In genomic region chr12:75978677-75979076, GRCh38 we compare ENCODE assay signal across 10 cellular contexts. TPM values are rescaled to one million over a fixed set of nuclear protein-coding genes. Genes with fewer than 3 reads are reported as not detected.
A peak's percentile ranks its signal among the peaks of the same experiment; 100 is the strongest.
DNase-seq lines count a peak whose midpoint lies in the region; ATAC-seq and TF ChIP-seq lines count a peak whose summit lies in the region.
"Had no signal": no experiment of that assay in that cellular context is flagged by ENCODE, and none has a peak within 500 bp of the region (broad histone marks: within the 10 kb centered on the region; RNA-seq: fewer than 3 reads in every experiment).

No MANE protein-coding gene starts in this region.

- no peak overlapping the region for H4K5ac ChIP-seq in mesendoderm (ENCODE audit: low read length)

- H3K23ac ChIP-seq in mesendoderm (ENCODE audit: low read length), result no peak overlapping the region

- no peak overlapping the region for H3K9ac ChIP-seq in mesendoderm (ENCODE audit: low read length)

- H3K27me3 ChIP-seq in heart right ventricle (no peaks in the 10 kb centered on the region), mesendoderm (ENCODE audit: insufficient read depth, low read length, poor library complexity) (no peaks in the 10 kb centered on the region)
- H3K27me3 ChIP-seq: cardiac muscle cell had no signal

- no peaks in the 10 kb centered on the region for H3K27me3 Mint-ChIP-seq in activated naive CD8-positive, alpha-beta T cell treated with anti-CD3 and anti-CD28 coated beads, Interleukin-2, amount 10 ng/mL, durations not matched to agents 7 days and 5 days
- no peaks in the 10 kb centered on the region for H3K27me3 Mint-ChIP-seq in type B pancreatic cell

- peak overlapping the region; percentile 27 for H2BK5ac ChIP-seq in mesendoderm (ENCODE audit: low read length)

- H3K36me3 ChIP-seq in heart right ventricle (no peaks in the 10 kb centered on the region), mesendoderm (ENCODE audit: control insufficient read depth, insufficient read depth, low read length) (no peaks in the 10 kb centered on the region)
- H3K36me3 ChIP-seq: cardiac muscle cell had no signal

- POLR2A ChIA-PET in activated naive CD8-positive, alpha-beta T cell treated with anti-CD3 and anti-CD28 coated beads, Interleukin-2, amount 10 ng/mL, durations not matched to agents 7 days and 5 days (lab: Charles Lee), result interaction anchor here (1.1 to 2.8 kb wide), 6 partner anchors 10 to 52 kb away, joined by 3 to 19 read pairs (median 10); partner anchors contain the start of gene PHLDA1

- H2BK120ac ChIP-seq in mesendoderm (ENCODE audit: low read depth, low read length), result no peak overlapping the region

- intact Hi-C loops in heart right ventricle (cut with DNase I) (no loop called here), left ventricle myocardium superior (cut with micrococcal nuclease) (no loop called here)

- WGBS in heart right ventricle, 2 donors, result 93 to 96% methylated on average over 3 of the region's 3 CpGs
- no CpG with 5 or more reads among the region's 3 CpGs for WGBS in mesendoderm (ENCODE audit: extremely low coverage, insufficient coverage, low lambda C conversion rate)

- H3K79me1 ChIP-seq in mesendoderm (ENCODE audit: low read length), result no peaks in the 10 kb centered on the region

- H3K79me2 ChIP-seq in mesendoderm (ENCODE audit: control insufficient read depth, insufficient read depth, low read length), result no peaks in the 10 kb centered on the region

- TF ChIP-seq CTCF in heart right ventricle (IDR thresholded peaks at IDR 0.05) (no peak), type B pancreatic cell (conservative IDR thresholded peaks at IDR 0.05) (no peak)

- no peak overlapping the region for H3K56ac ChIP-seq in mesendoderm (ENCODE audit: low read length)

- H2AK5ac ChIP-seq in mesendoderm (ENCODE audit: low read length), result peak overlapping the region; percentile 7

- peak overlapping the region; percentile 22 for H3K18ac ChIP-seq in mesendoderm (ENCODE audit: low read length)

- H3K4me1 ChIP-seq in heart right ventricle (peaks cover 6 to 83% (median 32%) of the 10 kb centered on the region in 9 donors), mesendoderm (ENCODE audit: control insufficient read depth, low read depth, low read length) (peaks cover 13% of the 10 kb centered on the region)

- ATAC-seq in heart right ventricle (no peak), left ventricle myocardium superior (no peak), GM19397 (IDR thresholded peaks at IDR 0.05; ENCODE audit: unreplicated experiment) (no peak)
- ATAC-seq in activated naive CD8-positive, alpha-beta T cell treated with anti-CD3 and anti-CD28 coated beads, Interleukin-2, amount 10 ng/mL, durations not matched to agents 7 days and 5 days (ENCODE audit: low read depth), result peak; percentile 8

- H3K4me3 ChIP-seq in heart right ventricle (no peak overlapping the region), mesendoderm (ENCODE audit: low read length) (no peak overlapping the region)
- H3K4me3 ChIP-seq: cardiac muscle cell had no signal

- DNase-seq in heart right ventricle, result no peak
- no peak for DNase-seq in left ventricle myocardium superior
- no peak for DNase-seq in activated naive CD8-positive, alpha-beta T cell treated with anti-CD3 and anti-CD28 coated beads, Interleukin-2, amount 10 ng/mL, durations not matched to agents 7 days and 5 days
- DNase-seq in mesendoderm, result no peak
- no peak for DNase-seq in type B pancreatic cell (ENCODE audit: extremely low spot score, unreplicated experiment)
- no peak for DNase-seq in iPS-NIHi11 (ENCODE audit: low spot score)
- no peak for DNase-seq in NCI-H1930 (lab: John Stamatoyannopoulos, UW)

- H3K9me3 Mint-ChIP-seq in activated naive CD8-positive, alpha-beta T cell treated with anti-CD3 and anti-CD28 coated beads, Interleukin-2, amount 10 ng/mL, durations not matched to agents 7 days and 5 days, result no peaks in the 10 kb centered on the region
- peaks cover 6% of the 10 kb centered on the region for H3K9me3 Mint-ChIP-seq in type B pancreatic cell

- H3K4me1 Mint-ChIP-seq in activated naive CD8-positive, alpha-beta T cell treated with anti-CD3 and anti-CD28 coated beads, Interleukin-2, amount 10 ng/mL, durations not matched to agents 7 days and 5 days, result peaks cover 49% of the 10 kb centered on the region
- peaks cover 42% of the 10 kb centered on the region for H3K4me1 Mint-ChIP-seq in type B pancreatic cell (ENCODE audit: unreplicated experiment)

- H4K8ac ChIP-seq in mesendoderm (ENCODE audit: low read depth, low read length), result no peak overlapping the region

- H3K9me3 ChIP-seq in heart right ventricle, result no peaks in the 10 kb centered on the region

- H2BK15ac ChIP-seq in mesendoderm (replicated peaks; ENCODE audit: low read depth), result no peak overlapping the region

- H3K27ac Mint-ChIP-seq in activated naive CD8-positive, alpha-beta T cell treated with anti-CD3 and anti-CD28 coated beads, Interleukin-2, amount 10 ng/mL, durations not matched to agents 7 days and 5 days, result peak overlapping the region; percentile 93
- H3K27ac Mint-ChIP-seq in type B pancreatic cell, result peak overlapping the region; percentile 88

- no peak overlapping the region for H3K4me2 ChIP-seq in mesendoderm (ENCODE audit: low read length)

- H3K36me3 Mint-ChIP-seq in activated naive CD8-positive, alpha-beta T cell treated with anti-CD3 and anti-CD28 coated beads, Interleukin-2, amount 10 ng/mL, durations not matched to agents 7 days and 5 days, result peaks cover 2% of the 10 kb centered on the region
- H3K36me3 Mint-ChIP-seq in type B pancreatic cell, result no peaks in the 10 kb centered on the region

- H3K27ac ChIP-seq in heart right ventricle (peak overlapping the region in 9 of 10 donors; percentile 46 to 86 (median 69)), mesendoderm (ENCODE audit: low read depth, low read length) (no peak overlapping the region)
- H3K27ac ChIP-seq: C4-2B, cardiac muscle cell had no signal

- H3K4ac ChIP-seq in mesendoderm (ENCODE audit: low read depth, low read length), result no peak overlapping the region

- H3K4me3 Mint-ChIP-seq in activated naive CD8-positive, alpha-beta T cell treated with anti-CD3 and anti-CD28 coated beads, Interleukin-2, amount 10 ng/mL, durations not matched to agents 7 days and 5 days, result peak overlapping the region; percentile 74
- peak overlapping the region; percentile 49 for H3K4me3 Mint-ChIP-seq in type B pancreatic cell

RNA-seq across cellular contexts. Expression of gene PHLDA1, which starts 52.9 kb away (rescaled TPM):
- 10 to 100 TPM in 8 of 10 donors, 1 to 10 TPM in 2; 1.5 to 43.5 (median 23.3) TPM for total RNA-seq in heart right ventricle
- polyA plus RNA-seq in heart right ventricle, result 1 to 10 TPM; 2.5 to 4.7 TPM
- total RNA-seq in left ventricle myocardium superior, result 2.5 TPM
- 1 to 10 TPM; 5.2 to 5.8 TPM for total RNA-seq in activated naive CD8-positive, alpha-beta T cell treated with anti-CD3 and anti-CD28 coated beads, Interleukin-2, amount 10 ng/mL, durations not matched to agents 7 days and 5 days
- 9.4 TPM for polyA plus RNA-seq in mesendoderm (2013, experiment 1 of 2)
- polyA plus RNA-seq in mesendoderm (2013, experiment 2 of 2), result 10.2 TPM
- total RNA-seq in type B pancreatic cell (ENCODE audit: low replicate concordance), result 67.5 and 108 TPM in 2 replicates
